ENCODE assay signal across 8 cellular contexts in genomic region chr16:57915267-57915666, GRCh38. TPM values are rescaled to one million over a fixed set of nuclear protein-coding genes. Genes with fewer than 3 reads are reported as not detected.
"Had no signal": no experiment of that assay in that cellular context is flagged by ENCODE, and none has a peak within 500 bp of the region (broad histone marks: within the 10 kb centered on the region; RNA-seq: fewer than 3 reads in every experiment).

No MANE protein-coding gene starts in this region.

- H3K27ac Mint-ChIP-seq: IgD-negative memory B cell had no signal

- H3K4me2 ChIP-seq: KMS-11 had no signal

- H3K9ac ChIP-seq: KMS-11 had no signal

- H3K27ac ChIP-seq: HL-60, KMS-11 had no signal

- H3K4me3 Mint-ChIP-seq: H9, IgD-negative memory B cell had no signal

- H3K9me3 Mint-ChIP-seq: H9 had no signal

- DNase-seq: GOT3, H9, HCEC 1CT, Karpas-422, KBM-7 had no signal

- H3K36me3 Mint-ChIP-seq: IgD-negative memory B cell had no signal

RNA-seq across cellular contexts. Expression of gene CNGB1, which starts 55.7 kb away (rescaled TPM):
- total RNA-seq: H9 had no signal
- polyA plus RNA-seq: IgD-negative memory B cell had no signal
